11 cellular contexts compared by ENCODE assay signal in genomic region chr11:8709002-8709672, GRCh38. TPM values are rescaled to one million over a fixed set of nuclear protein-coding genes. Genes with fewer than 3 reads are reported as not detected.
DNase-seq lines count a peak whose midpoint lies in the region; ATAC-seq, FAIRE-seq and TF ChIP-seq lines count a peak whose summit lies in the region.
"Had no signal": no experiment of that assay in that cellular context is flagged by ENCODE, and none has a peak within 500 bp of the region (broad histone marks: within the 10 kb centered on the region; RNA-seq: fewer than 3 reads in every experiment).

No MANE protein-coding gene starts in this region.

- no peaks in the 10 kb centered on the region for H3K27me3 ChIP-seq in pancreas

- peaks cover 27 to 32% (median 29%) of the 10 kb centered on the region in 3 donors for H3K4me1 ChIP-seq in pancreas
- H3K4me1 ChIP-seq: Caco-2 had no signal

- FAIRE-seq in pancreas (lab: Jason Lieb, UNC), result peak; percentile 65

- ATAC-seq in Right ventricle myocardium superior (ENCODE audit: poor library complexity), result peak; percentile 72
- ATAC-seq in pancreas, result peak in 3 of 4 donors; percentile 10 to 37 (median 25)
- ATAC-seq in HG02588 (IDR thresholded peaks at IDR 0.05; ENCODE audit: unreplicated experiment), result no peak
- ATAC-seq in GM19035 (IDR thresholded peaks at IDR 0.05; ENCODE audit: unreplicated experiment), result no peak
- no peak for ATAC-seq in HG02885 (IDR thresholded peaks at IDR 0.05; ENCODE audit: poor library complexity, unreplicated experiment)

- H3K27ac ChIP-seq in pancreas, result peak overlapping the region; percentile 62 to 78 (median 66)

- H3K9me3 ChIP-seq in pancreas, result no peaks in the 10 kb centered on the region
- H3K9me3 ChIP-seq: Caco-2 had no signal

- H3K36me3 ChIP-seq in pancreas, result peaks cover 0 to 11% (median 4%) of the 10 kb centered on the region in 3 donors

- no peak overlapping the region for H3K4me3 ChIP-seq in pancreas

- intact Hi-C loops in Right ventricle myocardium superior (cut with DNase I), result loop anchor here (5.0 kb wide), 1 partner anchor 98 kb away; no protein-coding TSS in a partner anchor
- intact Hi-C loops in pancreas (cut with DNase I), result loop anchor here in 1 of 3 donors (10.0 kb wide), 1 partner anchor 106 kb away; a partner anchor contains a TSS

- WGBS in pancreas, 2 donors, result 40 to 42% methylated on average over 12 of the region's 12 CpGs

- TF ChIP-seq CTCF in pancreas (IDR thresholded peaks at IDR 0.05), result no peak

- DNase-seq in Ammon's horn (ENCODE audit: low spot score) (peak; percentile 61), T1000 (lab: John Stamatoyannopoulos, UW) (peak; percentile 14), Right ventricle myocardium superior (peak; percentile 94), pancreas (peak in 4 of 6 donors; percentile 56 to 81 (median 72))
- no peak for DNase-seq in stimulated activated CD4-positive, alpha-beta T cell treated with anti-CD3 and anti-CD28 coated beads, Interleukin-2, amount 100 ng/mL, for 48 hours
- DNase-seq: activated gamma-delta T cell treated with Interleukin-2 at 50 U/mL for 16 hours, Caco-2, kidney glomerular epithelial cell had no signal

RNA-seq across cellular contexts. Expression of gene RPL27A, which starts 26.5 kb away (rescaled TPM):
- total RNA-seq in Right ventricle myocardium superior, result 549 TPM
- total RNA-seq in pancreas, result 100 to 1,000 TPM; 321 to 659 (median 517) TPM
- polyA plus RNA-seq in pancreas, result 1,000 to 10,000 TPM; 1,317 to 2,393 TPM

RNA-seq across cellular contexts. Expression of gene TRIM66, which starts 26.7 kb away (rescaled TPM):
- 2.4 TPM for total RNA-seq in Right ventricle myocardium superior
- 10 to 100 TPM in 1 of 6 donors, 1 to 10 TPM in 5; 4.1 to 13.1 (median 9.8) TPM for total RNA-seq in pancreas
- polyA plus RNA-seq in pancreas, result 10 to 100 TPM in 1 of 2 donors, 1 to 10 TPM in 1; 6.1 to 12.2 TPM

Comparison
In these comparisons a context has a peak if more than half of its experiments do, and no peak if none do; other contexts are left out.
1. DNase-seq: peak in Ammon's horn (single experiment), T1000 (single experiment), Right ventricle myocardium superior (single experiment) and pancreas (4 of 6); none in stimulated activated CD4-positive, alpha-beta T cell treated with anti-CD3 and anti-CD28 coated beads, Interleukin-2, amount 100 ng/mL, for 48 hours (0 of 2).
2. ATAC-seq: peak in Right ventricle myocardium superior (single experiment) and pancreas (3 of 4); none in HG02588 (single experiment), GM19035 (single experiment) and HG02885 (single experiment).